1 cellular context compared by ENCODE assay signal in genomic region chr22:37633082-37633692, GRCh38.
TF ChIP-seq lines count a peak whose summit lies in the region.

No MANE protein-coding gene starts in this region.

TF ChIP-seq in GM12878, 131 proteins besides CTCF, POLR2A, EP300 and RAD21 (continues in another document):
- TF ChIP-seq KAT2A (conservative IDR thresholded peaks at IDR 0.05; ENCODE audit: control insufficient read depth, low read depth, low read length) (no peak), RELA (IDR thresholded peaks at IDR 0.05; ENCODE audit: borderline replicate concordance, partially characterized antibody) (peak; percentile 50), NFIC (IDR thresholded peaks at IDR 0.05; ENCODE audit: low read depth, low read length) (no peak), POU2F2 (IDR thresholded peaks at IDR 0.05; ENCODE audit: borderline replicate concordance, low read depth, low read length) (peak; percentile 85; the same call in 2 of the 3 replicates), ATF7 (IDR thresholded peaks at IDR 0.05; ENCODE audit: low read depth) (peak; percentile 78), TCF7 (IDR thresholded peaks at IDR 0.05; ENCODE audit: borderline replicate concordance) (no peak), ZBED1 (IDR thresholded peaks at IDR 0.05; ENCODE audit: borderline replicate concordance) (peak; percentile 64; the same call in 1 of the 2 replicates), SMARCA5 (IDR thresholded peaks at IDR 0.05) (peak; percentile 76), ASH2L (IDR thresholded peaks at IDR 0.05; ENCODE audit: borderline replicate concordance, low read depth) (0 out of 2 replicates have a peak, but pooled peaks have one; percentile 55), NBN (IDR thresholded peaks at IDR 0.05) (0 out of 2 replicates have a peak, but pooled peaks have one; percentile 78), BHLHE40 (IDR thresholded peaks at IDR 0.05; ENCODE audit: borderline replicate concordance in 1 of 2, low read depth in 2 of 2, low read length in 1 of 2) (peak; percentile 63 to 71), CREM (IDR thresholded peaks at IDR 0.05; ENCODE audit: low read depth) (peak; percentile 77), TCF3 (IDR thresholded peaks at IDR 0.05; ENCODE audit: borderline replicate concordance, insufficient read depth, low read depth, low read length) (peak; percentile 92), NR2F1 (conservative IDR thresholded peaks at IDR 0.05) (peak; percentile 86), NKRF (conservative IDR thresholded peaks at IDR 0.05) (no peak; the same call in 1 of the 2 replicates), ZZZ3 (IDR thresholded peaks at IDR 0.05; ENCODE audit: control insufficient read depth, insufficient read length, low read depth) (no peak), NFYA (IDR thresholded peaks at IDR 0.05; ENCODE audit: borderline replicate concordance, low read depth, low read length) (no peak), FOS (IDR thresholded peaks at IDR 0.05; ENCODE audit: borderline replicate concordance, extremely low read depth, insufficient read length) (no peak), ZNF24 (IDR thresholded peaks at IDR 0.05) (no peak), BACH1 (IDR thresholded peaks at IDR 0.05; ENCODE audit: borderline replicate concordance) (peak; percentile 14; the same call in 1 of the 2 replicates), MTA2 (IDR thresholded peaks at IDR 0.05; ENCODE audit: low read depth) (peak; percentile 80), ETV6 (conservative IDR thresholded peaks at IDR 0.05 in 1 of 2, IDR thresholded peaks at IDR 0.05 in 1 of 2; ENCODE audit: borderline replicate concordance in 1 of 2, low read depth in 1 of 2) (peak in 1 of 2 experiments; percentile 60; a peak in 2 of 4 replicates), E2F8 (IDR thresholded peaks at IDR 0.05; ENCODE audit: low read depth, partially characterized antibody) (no peak), CHD2 (IDR thresholded peaks at IDR 0.05; ENCODE audit: borderline replicate concordance, low read depth, low read length) (no peak), TAF1 (IDR thresholded peaks at IDR 0.05; ENCODE audit: borderline replicate concordance, low read depth, low read length) (peak; percentile 58; the same call in 1 of the 2 replicates), SKIL (IDR thresholded peaks at IDR 0.05; ENCODE audit: low read depth, poor library complexity, severe bottlenecking) (no peak), TBL1XR1 (IDR thresholded peaks at IDR 0.05; ENCODE audit: low read depth, low read length) (peak; percentile 88; the same call in 1 of the 2 replicates), ZNF207 (IDR thresholded peaks at IDR 0.05; ENCODE audit: borderline replicate concordance) (no peak), MXI1 (IDR thresholded peaks at IDR 0.05; ENCODE audit: low read depth, low read length) (no peak), JUND (IDR thresholded peaks at IDR 0.05; ENCODE audit: low read depth, low read length) (peak; percentile 78), STAT1 (conservative IDR thresholded peaks at IDR 0.05) (no peak), NR2C1 (IDR thresholded peaks at IDR 0.05) (peak; percentile 26; the same call in 1 of the 2 replicates), POLR2AphosphoS5 (IDR thresholded peaks at IDR 0.05; ENCODE audit: low read length) (peak; percentile 26; the same call in 1 of the 2 replicates), HDGF (IDR thresholded peaks at IDR 0.05) (0 out of 2 replicates have a peak, but pooled peaks have one; percentile 9), YY1 (IDR thresholded peaks at IDR 0.05; ENCODE audit: low read depth, low read length) (peak; percentile 84), E4F1 (IDR thresholded peaks at IDR 0.05; ENCODE audit: borderline replicate concordance, partially characterized antibody) (peak; percentile 29), TCF12 (IDR thresholded peaks at IDR 0.05; ENCODE audit: low read depth, low read length) (peak; percentile 95), CBFB (IDR thresholded peaks at IDR 0.05; ENCODE audit: low read depth) (peak; percentile 95), IRF5 (IDR thresholded peaks at IDR 0.05; ENCODE audit: borderline replicate concordance) (no peak), ZSCAN29 (IDR thresholded peaks at IDR 0.05) (0 out of 2 replicates have a peak, but pooled peaks have one; percentile 47), PAX5 (IDR thresholded peaks at IDR 0.05; ENCODE audit: borderline replicate concordance, low read depth, low read length) (peak; percentile 84; the same call in 1 of the 2 replicates), MEF2B (IDR thresholded peaks at IDR 0.05; ENCODE audit: partially characterized antibody, poor library complexity, severe bottlenecking) (peak; percentile 92), EGR1 (IDR thresholded peaks at IDR 0.05; ENCODE audit: borderline replicate concordance in 1 of 2, low read depth in 2 of 2, low read length in 2 of 2) (peak in 1 of 2 experiments; percentile 52; a peak in 1 of 3 replicates), FOXK2 (IDR thresholded peaks at IDR 0.05) (peak; percentile 70), RB1 (IDR thresholded peaks at IDR 0.05; ENCODE audit: borderline replicate concordance) (no peak), YBX1 (IDR thresholded peaks at IDR 0.05) (no peak), CHD4 (IDR thresholded peaks at IDR 0.05) (peak; percentile 88; the same call in 1 of the 2 replicates), DPF2 (IDR thresholded peaks at IDR 0.05) (peak; percentile 92), KLF5 (IDR thresholded peaks at IDR 0.05; ENCODE audit: partially characterized antibody) (peak; percentile 43), CUX1 (IDR thresholded peaks at IDR 0.05; ENCODE audit: insufficient replicate concordance, low read depth, low read length) (no peak), MEF2A (IDR thresholded peaks at IDR 0.05; ENCODE audit: insufficient read depth, low read depth, low read length) (peak; percentile 79), SP1 (IDR thresholded peaks at IDR 0.05; ENCODE audit: low read depth, low read length) (peak; percentile 89)
